8 cellular contexts compared by ENCODE assay signal in genomic region chr19:20423381-20424207, GRCh38.
DNase-seq lines count a peak whose midpoint lies in the region; ATAC-seq and TF ChIP-seq lines count a peak whose summit lies in the region.

No MANE protein-coding gene starts in this region.

- no peaks in the 10 kb centered on the region for H4K20me1 ChIP-seq in BLaER1

- H3K4me3 ChIP-seq in BLaER1 (peak overlapping the region; percentile 91), HUES64 (ENCODE audit: low read length) (peak overlapping the region; percentile 99), neutrophil (ENCODE audit: low read depth in 1 of 2, low read length in 1 of 2) (peak overlapping the region; percentile 57 to 73)

- H3K27ac Mint-ChIP-seq in type B pancreatic cell: peak overlapping the region; percentile 99

- no peaks in the 10 kb centered on the region for H3K27me3 Mint-ChIP-seq in type B pancreatic cell

- peaks cover 45% of the 10 kb centered on the region for H3K36me3 ChIP-seq in BLaER1
- peaks cover 18% of the 10 kb centered on the region for H3K36me3 ChIP-seq in HUES64 (ENCODE audit: insufficient read depth, low read length)
- no peaks in the 10 kb centered on the region for H3K36me3 ChIP-seq in neutrophil

- TF ChIP-seq CTCF in neutrophil (IDR thresholded peaks at IDR 0.05) (no peak), type B pancreatic cell (conservative IDR thresholded peaks at IDR 0.05) (no peak)

- no peak for ATAC-seq in HG02798 (IDR thresholded peaks at IDR 0.05; ENCODE audit: poor library complexity, unreplicated experiment)

- peak overlapping the region; percentile 77 for H3K4me2 ChIP-seq in BLaER1

- peaks cover 18% of the 10 kb centered on the region for H3K36me3 Mint-ChIP-seq in type B pancreatic cell

- peaks cover 48% of the 10 kb centered on the region for H3K9me3 ChIP-seq in BLaER1
- H3K9me3 ChIP-seq in HUES64 (ENCODE audit: insufficient read depth, low read depth, low read length): no peaks in the 10 kb centered on the region
- H3K9me3 ChIP-seq in neutrophil: no peaks in the 10 kb centered on the region

- H3K27ac ChIP-seq in BLaER1 (peak overlapping the region; percentile 98), HUES64 (ENCODE audit: low read depth, low read length) (peak overlapping the region; percentile 84), neutrophil (no peak overlapping the region)

- peak overlapping the region; percentile 96 for H3K9ac ChIP-seq in BLaER1
- peak overlapping the region; percentile 100 for H3K9ac ChIP-seq in HUES64 (ENCODE audit: low read depth, low read length)

- peaks cover 4% of the 10 kb centered on the region for H3K4me1 Mint-ChIP-seq in type B pancreatic cell (ENCODE audit: unreplicated experiment)

- H3K4me1 ChIP-seq in BLaER1: peaks cover 22% of the 10 kb centered on the region
- H3K4me1 ChIP-seq in HUES64 (ENCODE audit: insufficient read depth, low read length): no peaks in the 10 kb centered on the region
- H3K4me1 ChIP-seq in neutrophil (ENCODE audit: control insufficient read depth in 1 of 2, insufficient read depth in 1 of 2, low read depth in 1 of 2, low read length in 1 of 2): no peaks in the 10 kb centered on the region

- H3K9me3 Mint-ChIP-seq in type B pancreatic cell: no peaks in the 10 kb centered on the region

- DNase-seq in activated naive CD4-positive, alpha-beta T cell treated with anti-CD3 and anti-CD28 coated beads, Interleukin-2, amount 50 U/mL, for 16 hours: peak; percentile 11
- peak; percentile 60 for DNase-seq in globus pallidus (ENCODE audit: low spot score)
- no peak for DNase-seq in type B pancreatic cell (ENCODE audit: extremely low spot score, unreplicated experiment)
- DNase-seq in NCI-H1105 (lab: John Stamatoyannopoulos, UW): no peak

- WGBS in HUES64: 1% methylated on average over 39 of the region's 44 CpGs

- peak overlapping the region; percentile 98 for H3K4me3 Mint-ChIP-seq in type B pancreatic cell

- no peaks in the 10 kb centered on the region for H3K27me3 ChIP-seq in BLaER1
- no peaks in the 10 kb centered on the region for H3K27me3 ChIP-seq in HUES64 (ENCODE audit: insufficient read depth, low read length)
- H3K27me3 ChIP-seq in neutrophil: no peaks in the 10 kb centered on the region

Comparison
In these comparisons a context has a peak if more than half of its experiments do, and no peak if none do; other contexts are left out.
1. DNase-seq: peak in activated naive CD4-positive, alpha-beta T cell treated with anti-CD3 and anti-CD28 coated beads, Interleukin-2, amount 50 U/mL, for 16 hours (single experiment) and globus pallidus (single experiment); none in type B pancreatic cell (single experiment) and NCI-H1105 (single experiment).
2. Peak in every context shown above with its lines, with median percentiles within 50 percentile points of each other: H3K4me3 ChIP-seq.